Comparison of ENCODE assay signal across 1 cellular context in the genomic region with DNA sequence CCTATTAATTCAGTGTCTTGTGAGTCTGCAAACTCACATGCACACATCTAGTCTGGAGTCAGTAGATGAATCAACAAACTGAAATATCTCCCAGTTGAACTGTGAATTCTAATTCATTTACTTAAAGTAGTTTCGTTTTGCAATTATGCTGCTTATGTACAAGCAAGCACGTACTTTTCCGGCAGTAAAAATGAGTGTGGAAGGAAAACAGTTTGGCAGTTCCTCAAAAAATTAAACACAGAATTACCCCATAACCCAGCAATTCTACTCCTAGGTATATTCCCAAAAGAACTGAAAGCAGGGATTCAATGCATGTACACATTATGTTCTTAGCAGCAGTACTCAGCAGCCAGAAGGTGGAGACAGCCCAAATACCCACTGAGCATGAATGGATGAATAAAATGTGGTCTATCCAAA.
TF ChIP-seq lines count a peak whose summit lies in the region.

No MANE protein-coding gene starts in this region.

TF ChIP-seq in HepG2, 621 proteins besides CTCF, POLR2A, EP300 and RAD21:
- TF ChIP-seq MED8 (CRISPR knock-in tag; IDR thresholded peaks at IDR 0.05; ENCODE audit: insufficient replicate concordance), result no peak
- TF ChIP-seq, protein P1, sequence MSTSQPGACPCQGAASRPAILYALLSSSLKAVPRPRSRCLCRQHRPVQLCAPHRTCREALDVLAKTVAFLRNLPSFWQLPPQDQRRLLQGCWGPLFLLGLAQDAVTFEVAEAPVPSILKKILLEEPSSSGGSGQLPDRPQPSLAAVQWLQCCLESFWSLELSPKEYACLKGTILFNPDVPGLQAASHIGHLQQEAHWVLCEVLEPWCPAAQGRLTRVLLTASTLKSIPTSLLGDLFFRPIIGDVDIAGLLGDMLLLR (CRISPR knock-in tag; IDR thresholded peaks at IDR 0.05), result no peak
- no peak for TF ChIP-seq NONO (IDR thresholded peaks at IDR 0.05)
- TF ChIP-seq NONO (CRISPR knock-in tag; conservative IDR thresholded peaks at IDR 0.05), result no peak
- no peak for TF ChIP-seq NFYB (CRISPR knock-in tag; IDR thresholded peaks at IDR 0.05)
- no peak for TF ChIP-seq ARHGAP35 (CRISPR knock-in tag; IDR thresholded peaks at IDR 0.05; ENCODE audit: borderline replicate concordance)
- no peak for TF ChIP-seq TSC22D2 (CRISPR knock-in tag; IDR thresholded peaks at IDR 0.05; ENCODE audit: borderline replicate concordance)
- TF ChIP-seq NKX3-1 (CRISPR knock-in tag; IDR thresholded peaks at IDR 0.05), result no peak
- TF ChIP-seq KLF16 (CRISPR knock-in tag; IDR thresholded peaks at IDR 0.05), result no peak
- no peak for TF ChIP-seq ZNF850 (CRISPR knock-in tag; conservative IDR thresholded peaks at IDR 0.05)
- TF ChIP-seq ARID2 (CRISPR knock-in tag; IDR thresholded peaks at IDR 0.05; ENCODE audit: borderline replicate concordance), result no peak
- no peak for TF ChIP-seq NFKBIZ (CRISPR knock-in tag; IDR thresholded peaks at IDR 0.05)
- no peak for TF ChIP-seq JUND (CRISPR knock-in tag; IDR thresholded peaks at IDR 0.05)
- TF ChIP-seq ZKSCAN1 (IDR thresholded peaks at IDR 0.05; ENCODE audit: low read length), result no peak
- TF ChIP-seq, protein P2, sequence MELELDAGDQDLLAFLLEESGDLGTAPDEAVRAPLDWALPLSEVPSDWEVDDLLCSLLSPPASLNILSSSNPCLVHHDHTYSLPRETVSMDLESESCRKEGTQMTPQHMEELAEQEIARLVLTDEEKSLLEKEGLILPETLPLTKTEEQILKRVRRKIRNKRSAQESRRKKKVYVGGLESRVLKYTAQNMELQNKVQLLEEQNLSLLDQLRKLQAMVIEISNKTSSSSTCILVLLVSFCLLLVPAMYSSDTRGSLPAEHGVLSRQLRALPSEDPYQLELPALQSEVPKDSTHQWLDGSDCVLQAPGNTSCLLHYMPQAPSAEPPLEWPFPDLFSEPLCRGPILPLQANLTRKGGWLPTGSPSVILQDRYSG (CRISPR knock-in tag; IDR thresholded peaks at IDR 0.05), result no peak
- no peak for TF ChIP-seq SKI (IDR thresholded peaks at IDR 0.05; ENCODE audit: partially characterized antibody)
- TF ChIP-seq SP140L (CRISPR knock-in tag; IDR thresholded peaks at IDR 0.05; ENCODE audit: borderline replicate concordance), result no peak
- no peak for TF ChIP-seq FOXJ3 (CRISPR knock-in tag; IDR thresholded peaks at IDR 0.05; ENCODE audit: borderline replicate concordance)
- no peak for TF ChIP-seq MTF2 (CRISPR knock-in tag; IDR thresholded peaks at IDR 0.05; ENCODE audit: borderline replicate concordance)
